ENCODE assay signal across 2 cellular contexts in genomic region chrX:154481911-154482601, GRCh38.
TF ChIP-seq lines count a peak whose summit lies in the region.

No MANE protein-coding gene starts in this region.

TF ChIP-seq in WTC11, 78 proteins besides CTCF, POLR2A, EP300 and RAD21:
- TF ChIP-seq ZNF232 (CRISPR knock-in tag; IDR thresholded peaks at IDR 0.05) (no peak), MAX (CRISPR knock-in tag; IDR thresholded peaks at IDR 0.05) (no peak), PRDM15 (CRISPR knock-in tag; IDR thresholded peaks at IDR 0.05) (peak; percentile 42; the same call in 1 of the 2 replicates), ZNF263 (CRISPR knock-in tag; IDR thresholded peaks at IDR 0.05; ENCODE audit: low read depth) (no peak), ZNF121 (CRISPR knock-in tag; IDR thresholded peaks at IDR 0.05) (no peak), RORB (CRISPR knock-in tag; IDR thresholded peaks at IDR 0.05) (no peak), TP53 (CRISPR knock-in tag; IDR thresholded peaks at IDR 0.05) (no peak)

TF ChIP-seq in SK-N-SH, 30 proteins besides CTCF, POLR2A, EP300 and RAD21:
- TF ChIP-seq FOXJ3 (CRISPR knock-in tag; IDR thresholded peaks at IDR 0.05) (no peak), RCOR1 (IDR thresholded peaks at IDR 0.05; ENCODE audit: low read length) (no peak), ELF1 (IDR thresholded peaks at IDR 0.05) (no peak), TEAD4 (IDR thresholded peaks at IDR 0.05; ENCODE audit: borderline replicate concordance, insufficient read depth) (no peak), GABPA (IDR thresholded peaks at IDR 0.05; ENCODE audit: low read depth) (no peak)
TF ChIP-seq in SK-N-SH: peak in this region for 0.
